Comparison of ENCODE assay signal across 8 cellular contexts in genomic region chr2:106193491-106193976, GRCh38. TPM values are rescaled to one million over a fixed set of nuclear protein-coding genes. Genes with fewer than 3 reads are reported as not detected.
DNase-seq lines count a peak whose midpoint lies in the region; ATAC-seq and TF ChIP-seq lines count a peak whose summit lies in the region.

No MANE protein-coding gene starts in this region.

- no peak for TF ChIP-seq EP300 in stomach (IDR thresholded peaks at IDR 0.05)

- peaks cover 21% of the 10 kb centered on the region for H3K79me2 ChIP-seq in ACC112 (ENCODE audit: control insufficient read depth, insufficient read depth, low read length, unreplicated experiment)

- peak overlapping the region; percentile 80 for H2AFZ ChIP-seq in ACC112 (ENCODE audit: low read length, unreplicated experiment)

- peak overlapping the region; percentile 78 to 84 (median 80) for H3K4me3 Mint-ChIP-seq in T-cell

- H3K4me1 Mint-ChIP-seq in T-cell, result peaks cover 52 to 57% (median 57%) of the 10 kb centered on the region in 3 donors

- peaks cover 6% of the 10 kb centered on the region for H3K36me3 Mint-ChIP-seq in T-cell

- H3K27ac ChIP-seq in ACC112 (ENCODE audit: low read depth, low read length), result 0 out of 2 replicates have a peak overlapping the region, but pooled peaks have one; percentile 3
- peak overlapping the region in 54 of 59 donors; percentile 6 to 88 (median 74) for H3K27ac ChIP-seq in dorsolateral prefrontal cortex
- peak overlapping the region; percentile 83 to 94 (median 90) for H3K27ac ChIP-seq in stomach

- POLR2A ChIA-PET in T-cell (lab: Charles Lee), result interaction anchor here in 1 of 2 donors (0.8 kb wide), 1 partner anchor 33 kb away, joined by 4 read pairs; no protein-coding TSS in a partner anchor

- no peak for TF ChIP-seq POLR2A in stomach (IDR thresholded peaks at IDR 0.05)

- peak in 1 of 56 donors; percentile 5 for TF ChIP-seq CTCF in dorsolateral prefrontal cortex (IDR thresholded peaks at IDR 0.05 in 54 of 56, conservative IDR thresholded peaks at IDR 0.05 in 2 of 56; ENCODE audit: low read depth in 1 of 56, partially characterized antibody in 56 of 56)
- no peak for TF ChIP-seq CTCF in stomach (IDR thresholded peaks at IDR 0.05)

- H3K27me3 Mint-ChIP-seq in T-cell, result no peaks in the 10 kb centered on the region

- ATAC-seq in GM18873 (IDR thresholded peaks at IDR 0.05; ENCODE audit: low FRiP score, unreplicated experiment) (peak; percentile 24), HG03064 (IDR thresholded peaks at IDR 0.05; ENCODE audit: low read depth, unreplicated experiment) (peak; percentile 32), T-cell (replicated peaks in 1 of 4) (peak in 2 of 4 experiments; percentile 2)

- no peaks in the 10 kb centered on the region for H3K9me3 ChIP-seq in stomach

- H3K36me3 ChIP-seq in ACC112 (ENCODE audit: insufficient read depth, low read length), result no peaks in the 10 kb centered on the region
- no peaks in the 10 kb centered on the region for H3K36me3 ChIP-seq in stomach

- H3K9me3 Mint-ChIP-seq in T-cell, result no peaks in the 10 kb centered on the region

- intact Hi-C loops in dorsolateral prefrontal cortex (cut with DNase I), result loop anchor here (10.0 kb wide), 1 partner anchor 859 kb away; the partner anchor contains the start of gene C2orf49 (in 2 of the 2)
- intact Hi-C loops in stomach (cut with DNase I; ENCODE audit: low total_unique reads), result loop anchor here (10.0 kb wide), 1 partner anchor 79 kb away; no protein-coding TSS in a partner anchor

- H3K27ac Mint-ChIP-seq in T-cell, result peak overlapping the region in 1 of 2 donors; percentile 56

- 0 to 1% (median 1%) methylated on average over 35 to 53 of the region's 53 CpGs; no CpG with 5 or more reads in 1 of the 5 donors for WGBS in stomach, 5 donors

- DNase-seq in T-cell, result peak in 10 of 34 experiments; percentile 5 to 25 (median 10)
- peak in 5 of 10 donors; percentile 33 to 46 (median 35) for DNase-seq in dorsolateral prefrontal cortex
- peak; percentile 26 for DNase-seq in mucosa of gallbladder (ENCODE audit: low spot score)
- DNase-seq in stomach, result peak; percentile 51
- no peak for DNase-seq in glomerular visceral epithelial cell (ENCODE audit: extremely low spot score)

- H3K4me3 ChIP-seq in ACC112 (ENCODE audit: low read depth, low read length) (peak overlapping the region; percentile 91), dorsolateral prefrontal cortex (peak overlapping the region; percentile 59 to 99 (median 88)), stomach (peak overlapping the region; percentile 86 to 97 (median 93))

- H3K27me3 ChIP-seq in ACC112 (ENCODE audit: insufficient read depth, low read length), result no peaks in the 10 kb centered on the region
- H3K27me3 ChIP-seq in dorsolateral prefrontal cortex, result no peaks in the 10 kb centered on the region
- no peaks in the 10 kb centered on the region for H3K27me3 ChIP-seq in stomach

- CTCF ChIA-PET in T-cell (lab: Charles Lee), result interaction anchor here in 1 of 2 donors (0.7 to 1.4 kb wide), 5 partner anchors 27 to 455 kb away, joined by 3 read pairs; no protein-coding TSS in a partner anchor

- H3K4me1 ChIP-seq in ACC112 (ENCODE audit: control insufficient read depth, insufficient read depth, low read length, unreplicated experiment) (peaks cover 9% of the 10 kb centered on the region), stomach (peaks cover 13 to 62% (median 39%) of the 10 kb centered on the region in 4 donors)

RNA-seq across cellular contexts. Expression of gene UXS1, which starts 0.6 kb away (rescaled TPM):
- 100 to 1,000 TPM in 4 of 5 donors, 10 to 100 TPM in 1; 90.8 to 167 (median 145) TPM for total RNA-seq in T-cell
- total RNA-seq in dorsolateral prefrontal cortex, result 10 to 100 TPM; 37.5 to 89.4 (median 64.7) TPM
- total RNA-seq in mucosa of gallbladder, result 45.8 TPM
- total RNA-seq in stomach, result 100 to 1,000 TPM in 1 of 5 donors, 10 to 100 TPM in 3, 1 to 10 TPM in 1; 7.0 to 111 (median 30.5) TPM
- 10 to 100 TPM; 12.3 to 15.4 (median 13.3) TPM for polyA plus RNA-seq in stomach

Comparison
In these comparisons a context has a peak if more than half of its experiments do, and no peak if none do; other contexts are left out.
1. H3K27ac ChIP-seq: peak in every context shown above with its lines; median percentile 90 in stomach; 74 in dorsolateral prefrontal cortex; 3 in ACC112.